ENCODE assay signal across 8 cellular contexts in genomic region chr14:80491131-80491530, GRCh38.
DNase-seq lines count a peak whose midpoint lies in the region; ATAC-seq and TF ChIP-seq lines count a peak whose summit lies in the region.

No MANE protein-coding gene starts in this region.

- H3K36me3 ChIP-seq in MG63 = no peaks in the 10 kb centered on the region
- H3K36me3 ChIP-seq in gastroesophageal sphincter = no peaks in the 10 kb centered on the region
- no peaks in the 10 kb centered on the region for H3K36me3 ChIP-seq in trophoblast cell (ENCODE audit: control insufficient read depth in 1 of 2, insufficient read depth in 2 of 2, low read length in 2 of 2)

- H3K27me3 Mint-ChIP-seq in T-cell = no peaks in the 10 kb centered on the region

- H2AK5ac ChIP-seq in trophoblast cell (ENCODE audit: low read length) = no peak overlapping the region

- no peak overlapping the region for H4K12ac ChIP-seq in trophoblast cell (ENCODE audit: low read depth, low read length)

- H4K91ac ChIP-seq in trophoblast cell (ENCODE audit: low read depth, low read length) = no peak overlapping the region

- no peak for TF ChIP-seq EP300 in gastroesophageal sphincter (IDR thresholded peaks at IDR 0.05)

- no peak overlapping the region for H3K4me3 ChIP-seq in MG63
- no peak overlapping the region for H3K4me3 ChIP-seq in gastroesophageal sphincter
- H3K4me3 ChIP-seq in trophoblast cell (ENCODE audit: low read depth, low read length) = no peak overlapping the region

- H3K4ac ChIP-seq in trophoblast cell (ENCODE audit: low read depth, low read length) = no peak overlapping the region

- CTCF ChIA-PET in T-cell (lab: Charles Lee) = no interaction called here

- H3K36me3 Mint-ChIP-seq in T-cell = peaks cover 3% of the 10 kb centered on the region

- H3K4me1 Mint-ChIP-seq in T-cell = peaks cover 0 to 10% (median 10%) of the 10 kb centered on the region in 3 donors

- H2BK120ac ChIP-seq in trophoblast cell (ENCODE audit: insufficient read depth, low read length, poor library complexity) = no peak overlapping the region

- H4K8ac ChIP-seq in trophoblast cell (ENCODE audit: low read depth, low read length) = no peak overlapping the region

- H3K9ac ChIP-seq in trophoblast cell (ENCODE audit: low read length) = no peak overlapping the region

- H3K9me3 ChIP-seq in MG63 (no peaks in the 10 kb centered on the region), gastroesophageal sphincter (no peaks in the 10 kb centered on the region), trophoblast cell (ENCODE audit: insufficient read depth, low read depth, low read length) (no peaks in the 10 kb centered on the region)

- no peak overlapping the region for H2AFZ ChIP-seq in trophoblast cell (ENCODE audit: insufficient read depth, low read length, poor library complexity)

- H3K27me3 ChIP-seq in MG63 (no peaks in the 10 kb centered on the region), gastroesophageal sphincter (no peaks in the 10 kb centered on the region), trophoblast cell (ENCODE audit: insufficient read depth, low read length) (no peaks in the 10 kb centered on the region)

- no peaks in the 10 kb centered on the region for H3K79me2 ChIP-seq in trophoblast cell (ENCODE audit: control insufficient read depth, insufficient read depth, low read length, poor library complexity)

- H3K79me1 ChIP-seq in trophoblast cell (ENCODE audit: low read length) = no peaks in the 10 kb centered on the region

- no peak overlapping the region for H3K14ac ChIP-seq in trophoblast cell (ENCODE audit: low read length)

- no peak overlapping the region for H3K4me2 ChIP-seq in trophoblast cell (ENCODE audit: low read length)

- H3K27ac ChIP-seq in gastroesophageal sphincter = peak overlapping the region; percentile 10 to 43 (median 30)
- H3K27ac ChIP-seq in trophoblast cell (ENCODE audit: low read depth, low read length) = no peak overlapping the region

- 30 to 50% methylated on average over 3 to 4 of the region's 4 CpGs for WGBS in gastroesophageal sphincter (ENCODE audit: low coverage in 1 of 2), 2 donors
- no CpG with 5 or more reads among the region's 4 CpGs for WGBS in trophoblast cell (ENCODE audit: extremely low coverage, insufficient coverage, insufficient read length)

- POLR2A ChIA-PET in T-cell (lab: Charles Lee) = no interaction called here

- ATAC-seq in GM21619 (IDR thresholded peaks at IDR 0.05; ENCODE audit: unreplicated experiment) (peak; percentile 86), gastroesophageal sphincter (peak; percentile 81), T-cell (replicated peaks in 1 of 4) (no peak), GM21526 (IDR thresholded peaks at IDR 0.05; ENCODE audit: low FRiP score, unreplicated experiment) (no peak), GM19328 (IDR thresholded peaks at IDR 0.05; ENCODE audit: unreplicated experiment) (no peak)

- DNase-seq in DMS153 treated with DMSO at 0.1 percent for 48 hours (lab: John Stamatoyannopoulos, UW; ENCODE audit: unreplicated experiment) (peak; percentile 4), MG63 (peak; percentile 33), trophoblast cell (no peak), T-cell (no peak)

- TF ChIP-seq CTCF in gastroesophageal sphincter (IDR thresholded peaks at IDR 0.05) = no peak

- no peak overlapping the region for H2BK12ac ChIP-seq in trophoblast cell (ENCODE audit: low read length)

- no peaks in the 10 kb centered on the region for H3K9me3 Mint-ChIP-seq in T-cell

- H3K27ac Mint-ChIP-seq in T-cell = no peak overlapping the region

- no peak overlapping the region for H3K23ac ChIP-seq in trophoblast cell (ENCODE audit: low read length)

- peaks cover 0 to 16% (median 10%) of the 10 kb centered on the region in 3 donors for H3K4me1 ChIP-seq in gastroesophageal sphincter
- H3K4me1 ChIP-seq in trophoblast cell (ENCODE audit: control insufficient read depth in 1 of 2, insufficient read depth in 2 of 2, low read length in 2 of 2) = no peaks in the 10 kb centered on the region

- H2BK5ac ChIP-seq in trophoblast cell (ENCODE audit: low read depth, low read length, poor library complexity) = no peak overlapping the region

- no peak for TF ChIP-seq POLR2A in gastroesophageal sphincter (IDR thresholded peaks at IDR 0.05)

- no peak overlapping the region for H3K4me3 Mint-ChIP-seq in T-cell

- H3K18ac ChIP-seq in trophoblast cell (ENCODE audit: low read length) = no peak overlapping the region

Comparison
In these comparisons a context has a peak if more than half of its experiments do, and no peak if none do; other contexts are left out.
1. DNase-seq: peak in DMS153 treated with DMSO at 0.1 percent for 48 hours (single experiment) and MG63 (single experiment); none in trophoblast cell (0 of 2) and T-cell (0 of 34).
2. ATAC-seq: peak in GM21619 (single experiment) and gastroesophageal sphincter (single experiment); none in T-cell (0 of 4), GM21526 (single experiment) and GM19328 (single experiment).